Comparison of ENCODE assay signal across 1 cellular context in the genomic region with DNA sequence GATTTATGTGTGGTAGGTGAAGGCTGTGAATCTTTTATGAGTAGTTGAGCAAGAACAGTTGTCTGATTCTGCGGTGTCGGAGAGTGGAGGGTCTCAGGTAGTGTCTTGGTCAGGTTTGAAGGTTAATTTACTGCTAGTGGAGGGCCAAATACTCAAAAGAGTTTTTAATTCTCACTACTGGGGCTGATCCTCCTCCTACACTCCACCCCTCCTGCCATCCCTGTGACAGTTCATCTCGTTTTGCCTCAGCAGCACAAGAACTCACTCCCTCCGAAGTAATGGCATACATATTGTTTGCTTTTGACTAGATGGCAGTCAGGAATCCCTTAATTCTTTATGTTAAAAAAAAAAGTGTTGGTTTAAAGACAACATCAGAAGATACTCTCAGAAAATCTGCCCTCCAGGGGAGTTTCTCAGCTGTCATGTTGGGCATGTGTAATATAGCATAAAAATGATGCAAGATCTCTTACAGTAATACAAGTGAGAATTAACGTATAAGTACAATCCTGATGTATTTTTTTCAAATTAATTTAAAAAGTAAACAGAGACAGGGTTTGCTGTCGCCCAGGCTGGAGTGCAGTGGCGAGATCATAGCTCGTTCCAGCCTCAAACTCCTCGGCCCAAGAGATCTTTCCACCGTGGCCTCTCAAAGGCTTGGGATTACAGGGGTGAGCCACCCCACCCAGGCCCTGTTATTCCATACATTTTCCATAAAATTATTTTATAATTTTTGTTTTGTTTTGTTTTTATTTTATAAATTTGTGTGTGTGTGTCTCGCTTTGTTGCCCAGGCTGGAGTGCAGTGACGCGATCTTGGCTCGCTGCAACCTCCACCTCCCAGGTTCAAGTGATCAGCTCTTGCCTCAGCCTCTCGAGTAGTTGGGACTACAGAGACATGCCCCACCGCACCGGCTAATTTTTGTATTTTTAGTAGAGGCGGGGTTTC.
TF ChIP-seq lines count a peak whose summit lies in the region.

No MANE protein-coding gene starts in this region.

TF ChIP-seq in H1, 55 proteins besides CTCF, POLR2A, EP300 and RAD21 (continued from another document):
- TF ChIP-seq YY1 (IDR thresholded peaks at IDR 0.05; ENCODE audit: low read depth, low read length) (no peak), FOSL1 (IDR thresholded peaks at IDR 0.05; ENCODE audit: insufficient read depth, low read depth, low read length) (no peak), ZNF274 (IDR thresholded peaks at IDR 0.05; ENCODE audit: borderline replicate concordance, extremely low read depth, low read length) (no peak), BCL11A (IDR thresholded peaks at IDR 0.05; ENCODE audit: low read depth in 2 of 2, low read length in 2 of 2) (no peak), RNF2 (IDR thresholded peaks at IDR 0.05; ENCODE audit: borderline replicate concordance, low read depth, low read length, missing control alignments, poor library complexity, severe bottlenecking) (no peak), EGR1 (IDR thresholded peaks at IDR 0.05; ENCODE audit: borderline replicate concordance, low read depth, low read length) (no peak), TAF1 (IDR thresholded peaks at IDR 0.05; ENCODE audit: low read depth, low read length) (no peak), ASH2L (IDR thresholded peaks at IDR 0.05; ENCODE audit: low read length) (no peak)
